In the genomic region with DNA sequence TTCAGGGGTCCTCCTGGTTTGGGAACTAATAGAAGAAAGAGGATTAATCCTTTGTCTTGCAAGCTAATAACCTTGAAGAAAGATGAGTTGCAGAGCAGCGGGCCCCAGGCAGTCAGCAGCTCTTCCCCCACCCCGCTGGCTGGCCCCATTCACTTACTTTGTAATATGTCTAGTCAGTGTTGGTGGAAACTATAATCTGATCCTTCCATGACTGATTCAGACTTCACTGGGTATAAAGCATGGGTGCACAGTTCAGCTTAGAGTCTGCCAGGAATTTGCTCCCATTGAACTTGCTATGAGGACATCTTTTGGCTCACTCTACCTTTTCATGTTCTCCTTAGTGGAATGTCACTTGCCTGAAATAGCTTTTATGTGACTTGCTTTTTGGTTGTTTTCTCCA, we compare ENCODE assay signal across 19 cellular contexts.
DNase-seq lines count a peak whose midpoint lies in the region; ATAC-seq and TF ChIP-seq lines count a peak whose summit lies in the region.
"Had no signal": no experiment of that assay in that cellular context is flagged by ENCODE, and none has a peak within 500 bp of the region (broad histone marks: within the 10 kb centered on the region; RNA-seq: fewer than 3 reads in every experiment).

No MANE protein-coding gene starts in this region.

- H3K4me3 ChIP-seq in AG10803 (ENCODE audit: low read length), result no peak overlapping the region
- H3K4me3 ChIP-seq in gastroesophageal sphincter, result no peak overlapping the region
- H3K4me3 ChIP-seq: BLaER1, HAP-1 had no signal

- H3K9me3 ChIP-seq in gastroesophageal sphincter, result no peaks in the 10 kb centered on the region
- H3K9me3 ChIP-seq: BLaER1, Caco-2, HAP-1 had no signal

- DNase-seq in AG10803 (ENCODE audit: low read depth) (peak; percentile 29), GM03348 (ENCODE audit: low spot score) (peak; percentile 15), fibroblast of gingiva (ENCODE audit: low read depth) (peak; percentile 30), sciatic nerve (ENCODE audit: low spot score) (no peak), G401 (ENCODE audit: low spot score) (no peak), NCI-H1417 (lab: John Stamatoyannopoulos, UW) (no peak), SIG-M5 treated with dmso at 0.1 percent for 504 hours (lab: John Stamatoyannopoulos, UW; ENCODE audit: unreplicated experiment) (no peak)
- DNase-seq: Caco-2; CD4-positive, CD25-positive, alpha-beta regulatory T cell; CD8-positive, alpha-beta T cell; DMS153; DND-41; GDM1; GOT3; HFFc6 had no signal

- intact Hi-C loops in sciatic nerve (cut with DNase I), result no loop called here

- no peak for TF ChIP-seq EP300 in gastroesophageal sphincter (IDR thresholded peaks at IDR 0.05)

- WGBS in gastroesophageal sphincter (ENCODE audit: low coverage in 1 of 2), 2 donors, result 100% methylated on average over 2 of the region's 2 CpGs

- in situ Hi-C loops in G401 (cut with HindIII; ENCODE audit: low sequenced_read_pairs), result no loop called here

- ATAC-seq in sciatic nerve, result peak; percentile 61
- ATAC-seq in gastroesophageal sphincter, result no peak
- ATAC-seq: CD8-positive, alpha-beta T cell had no signal

- H3K4me1 ChIP-seq in gastroesophageal sphincter, result no peaks in the 10 kb centered on the region
- H3K4me1 ChIP-seq: Caco-2, HAP-1 had no signal

- no peaks in the 10 kb centered on the region for H3K36me3 ChIP-seq in gastroesophageal sphincter
- H3K36me3 ChIP-seq: BLaER1, HAP-1 had no signal

- no peaks in the 10 kb centered on the region for H3K27me3 ChIP-seq in gastroesophageal sphincter
- H3K27me3 ChIP-seq: BLaER1 had no signal

- TF ChIP-seq CTCF in AG10803 (conservative IDR thresholded peaks at IDR 0.05; ENCODE audit: low read length) (no peak), gastroesophageal sphincter (IDR thresholded peaks at IDR 0.05) (no peak)

- TF ChIP-seq POLR2A in gastroesophageal sphincter (IDR thresholded peaks at IDR 0.05), result no peak

- no peak overlapping the region for H3K27ac ChIP-seq in gastroesophageal sphincter
- H3K27ac ChIP-seq: BLaER1, C4-2B had no signal

Comparison
In these comparisons a context has a peak if more than half of its experiments do, and no peak if none do; other contexts are left out.
1. DNase-seq: peak in AG10803 (single experiment), GM03348 (single experiment) and fibroblast of gingiva (single experiment); none in sciatic nerve (single experiment), G401 (single experiment), NCI-H1417 (0 of 3) and SIG-M5 treated with dmso at 0.1 percent for 504 hours (single experiment).